8 cellular contexts compared by ENCODE assay signal in genomic region chr15:85792872-85793621, GRCh38. TPM values are rescaled to one million over a fixed set of nuclear protein-coding genes. Genes with fewer than 3 reads are reported as not detected.
A peak's percentile ranks its signal among the peaks of the same experiment; 100 is the strongest.
DNase-seq lines count a peak whose midpoint lies in the region; ATAC-seq and TF ChIP-seq lines count a peak whose summit lies in the region.

No MANE protein-coding gene starts in this region.

- TF ChIP-seq CTCF in A673 (conservative IDR thresholded peaks at IDR 0.05; ENCODE audit: low read depth, low read length) (no peak), nephron (IDR thresholded peaks at IDR 0.05; ENCODE audit: unreplicated experiment in 3 of 3) (no peak)

- TSS peak; percentile 29 for BruUV-seq in A673 (replicated peaks; lab: Mats Ljungman, UMichigan)

- H3K9me3 Mint-ChIP-seq in nephron = no peaks in the 10 kb centered on the region

- H3K27ac ChIP-seq in A673 (ENCODE audit: low read depth, low read length, poor library complexity, severe bottlenecking) = no peak overlapping the region
- H3K27ac ChIP-seq in caudate nucleus (ENCODE audit: low read depth, low read length) = peak overlapping the region; percentile 36

- DNase-seq in A673 (ENCODE audit: low spot score) (no peak), M059J (ENCODE audit: low read depth) (peak; percentile 38), caudate nucleus (lab: John Stamatoyannopoulos, UW) (peak in 19 of 61 donors; percentile 15 to 66 (median 37)), ureter (ENCODE audit: low spot score) (no peak), NCI-H146 (lab: John Stamatoyannopoulos, UW) (no peak)

- no peaks in the 10 kb centered on the region for H3K36me3 ChIP-seq in A673 (ENCODE audit: insufficient read depth, low read length, poor library complexity, severe bottlenecking)

- POLR2A ChIA-PET in A673 (lab: Charles Lee; ENCODE audit: low non-redundant PET) = no interaction called here

- ATAC-seq in GM18520 (IDR thresholded peaks at IDR 0.05; ENCODE audit: unreplicated experiment) (no peak), GM21367 (IDR thresholded peaks at IDR 0.05; ENCODE audit: unreplicated experiment) (no peak)

- peaks cover 4% of the 10 kb centered on the region for H3K36me3 Mint-ChIP-seq in nephron (ENCODE audit: low read depth)

- peaks cover 44% of the 10 kb centered on the region for H3K4me1 Mint-ChIP-seq in nephron

- H3K27me3 Mint-ChIP-seq in nephron (ENCODE audit: low read depth) = no peaks in the 10 kb centered on the region

- H3K4me3 ChIP-seq in A673 (ENCODE audit: low read depth, low read length, poor library complexity, severe bottlenecking) = peak overlapping the region; percentile 98

- H3K27me3 ChIP-seq in A673 (replicated peaks; ENCODE audit: insufficient read depth, low read depth, low read length, poor library complexity) = no peaks in the 10 kb centered on the region

- intact Hi-C loops in A673 (cut with micrococcal nuclease; ENCODE audit: unreplicated experiment) = no loop called here

- peak overlapping the region; percentile 78 to 93 (median 82) for H3K27ac Mint-ChIP-seq in nephron

- peak overlapping the region; percentile 96 to 97 (median 96) for H3K4me3 Mint-ChIP-seq in nephron

- H3K4me1 ChIP-seq in A673 (ENCODE audit: insufficient read depth, low read length, poor library complexity, severe bottlenecking) = peaks cover 6% of the 10 kb centered on the region

- CTCF ChIA-PET in A673 (lab: Charles Lee) = interaction anchor here (0.7 kb wide), 1 partner anchor 8 kb away, joined by 3 read pairs; no protein-coding TSS in a partner anchor

- no peaks in the 10 kb centered on the region for H3K9me3 ChIP-seq in A673 (ENCODE audit: low read depth, low read length, poor library complexity, severe bottlenecking)

RNA-seq across cellular contexts. Expression of gene KLHL25, which starts 1.7 kb away (rescaled TPM):
- total RNA-seq in A673 (2021) = 11.5 and 12.7 TPM in 2 replicates
- 4.1 and 5.3 TPM in 2 replicates for total RNA-seq in M059J (2014; rRNA removed; shearing (Covaris generic))
- 12.3 TPM for total RNA-seq in ureter
